In the genomic region with DNA sequence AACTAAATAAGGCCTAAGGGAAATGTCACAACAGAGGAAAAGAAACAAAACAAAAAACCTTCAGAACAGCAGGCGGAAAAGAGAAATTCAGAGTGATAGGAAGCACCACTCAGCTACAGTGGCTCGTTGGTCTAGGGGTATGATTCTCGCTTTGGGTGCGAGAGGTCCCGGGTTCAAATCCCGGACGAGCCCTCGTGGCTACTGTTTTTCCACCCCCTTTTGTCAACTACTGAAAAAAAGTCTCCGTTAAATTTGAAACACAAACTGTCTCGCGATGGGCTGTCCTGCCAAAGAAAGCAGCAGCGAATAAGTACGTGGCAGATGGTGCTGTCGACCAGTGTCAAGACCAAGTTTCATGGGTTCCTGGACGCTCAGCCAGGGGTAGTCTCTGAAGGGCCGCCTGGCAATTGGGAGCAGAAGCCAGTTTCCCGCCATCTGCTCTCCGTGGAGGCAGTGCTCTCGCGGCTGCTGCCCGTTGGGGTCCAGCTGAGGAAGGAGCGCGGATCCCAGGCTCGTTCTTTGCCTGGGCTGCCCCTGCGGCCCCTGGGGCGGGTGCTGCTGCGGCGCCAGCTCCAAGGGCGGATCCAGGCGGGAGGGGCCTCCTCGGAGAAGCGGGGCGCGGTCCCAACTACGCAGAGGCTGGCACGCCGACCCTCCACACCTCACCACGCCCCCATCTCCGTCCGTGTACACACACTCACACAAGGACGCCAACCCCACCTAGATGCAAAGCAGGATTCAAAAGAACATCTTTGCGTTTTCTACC, we compare ENCODE assay signal across 8 cellular contexts. TPM values are rescaled to one million over a fixed set of nuclear protein-coding genes. Genes with fewer than 3 reads are reported as not detected.
DNase-seq lines count a peak whose midpoint lies in the region; ATAC-seq, FAIRE-seq and TF ChIP-seq lines count a peak whose summit lies in the region.

A gene with protein sequence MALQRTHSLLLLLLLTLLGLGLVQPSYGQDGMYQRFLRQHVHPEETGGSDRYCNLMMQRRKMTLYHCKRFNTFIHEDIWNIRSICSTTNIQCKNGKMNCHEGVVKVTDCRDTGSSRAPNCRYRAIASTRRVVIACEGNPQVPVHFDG (plus strand): TSS at position 665 of the 766 bp plus-strand sequence. CDS start 14,812 bp downstream, outside the sequence.

- H3K27me3 ChIP-seq in breast epithelium (no peaks in the 10 kb centered on the region), small intestine (ENCODE audit: control insufficient read depth in 2 of 2, insufficient read depth in 2 of 2, low read length in 2 of 2) (no peaks in the 10 kb centered on the region)

- H3K4me1 ChIP-seq in breast epithelium (peaks cover 0 to 14% of the 10 kb centered on the region in 2 donors), small intestine (ENCODE audit: control insufficient read depth in 2 of 2, insufficient read depth in 1 of 2, low read depth in 1 of 2, low read length in 1 of 2) (peaks cover 3 to 5% of the 10 kb centered on the region in 2 donors)

- H3K36me3 Mint-ChIP-seq in immature natural killer cell = no peaks in the 10 kb centered on the region

- peak within 1 kb of the TSS; percentile 82 for H3K4me3 ChIP-seq in WI38 (ENCODE audit: low read depth, low read length)
- H3K4me3 ChIP-seq in breast epithelium = peak within 1 kb of the TSS; percentile 83 to 93 (median 88)
- peak within 1 kb of the TSS; percentile 55 to 84 for H3K4me3 ChIP-seq in small intestine (ENCODE audit: low read depth in 1 of 2, low read length in 2 of 2)

- intact Hi-C loops in breast epithelium (cut with DNase I; ENCODE audit: low total_unique reads) = loop anchor here (5.0 kb wide), 1 partner anchor 72 kb away; no protein-coding TSS in a partner anchor

- H3K27ac Mint-ChIP-seq in immature natural killer cell = peak within 1 kb of the TSS in 5 of 6 donors; percentile 30 to 80 (median 71)

- H3K27ac ChIP-seq in breast epithelium = peak within 1 kb of the TSS; percentile 99 to 100
- H3K27ac ChIP-seq in small intestine (ENCODE audit: low read depth in 1 of 2, low read length in 1 of 2) = peak within 1 kb of the TSS; percentile 98 to 100

- ATAC-seq in GM21576 (IDR thresholded peaks at IDR 0.05; ENCODE audit: unreplicated experiment) = no peak

- peak; percentile 53 for TF ChIP-seq POLR2A in H54 (IDR thresholded peaks at IDR 0.05; ENCODE audit: low read depth, low read length)
- peak; percentile 38 for TF ChIP-seq POLR2A in breast epithelium (IDR thresholded peaks at IDR 0.05)

- no peak for FAIRE-seq in H54 (lab: Jason Lieb, UNC)
- FAIRE-seq in small intestine (lab: Jason Lieb, UNC) = no peak

- H3K27me3 Mint-ChIP-seq in immature natural killer cell (ENCODE audit: low read depth in 3 of 3) = peaks cover 0 to 8% (median 6%) of the 10 kb centered on the region in 3 donors

- H3K4me1 Mint-ChIP-seq in immature natural killer cell = peaks cover 8 to 11% of the 10 kb centered on the region in 2 donors

- H3K36me3 ChIP-seq in breast epithelium (no peaks in the 10 kb centered on the region), small intestine (ENCODE audit: control insufficient read depth in 2 of 2, insufficient read depth in 2 of 2, low read length in 2 of 2) (no peaks in the 10 kb centered on the region)

- TF ChIP-seq CTCF in WI38 (IDR thresholded peaks at IDR 0.05; ENCODE audit: low read depth, low read length) = no peak
- TF ChIP-seq CTCF in breast epithelium (IDR thresholded peaks at IDR 0.05) = no peak

- H3K9me3 ChIP-seq in breast epithelium = no peaks in the 10 kb centered on the region
- no peaks in the 10 kb centered on the region for H3K9me3 ChIP-seq in small intestine (ENCODE audit: control insufficient read depth, low read depth)

- WGBS in small intestine, 3 donors = 0% methylated on average over 37 to 42 of the region's 42 CpGs

- H3K4me3 Mint-ChIP-seq in immature natural killer cell = peak within 1 kb of the TSS in 1 of 5 donors; percentile 37

- peak; percentile 94 for DNase-seq in ELF-1 (ENCODE audit: low read depth, low spot score)
- no peak for DNase-seq in H54 (ENCODE audit: insufficient read length, low spot score)
- peak; percentile 79 for DNase-seq in NCI-H1105 treated with DMSO at 0.1 percent for 48 hours (lab: John Stamatoyannopoulos, UW)
- peak; percentile 85 to 90 for DNase-seq in breast epithelium (ENCODE audit: low spot score in 2 of 2)
- DNase-seq in immature natural killer cell = peak; percentile 80 to 87 (median 84)
- peak; percentile 82 for DNase-seq in small intestine

- H3K9me3 Mint-ChIP-seq in immature natural killer cell = no peaks in the 10 kb centered on the region

RNA-seq across cellular contexts. Expression of the gene that starts here (rescaled TPM):
- total RNA-seq in breast epithelium = 100 to 1,000 TPM; 165 to 367 (median 177) TPM
- 1 to 10 TPM in 1 of 3 donors, under 1 TPM in 2; 0.50 to 1.6 (median 0.82) TPM for polyA plus RNA-seq in immature natural killer cell
- 10 to 100 TPM in 2 of 3 donors, 1 to 10 TPM in 1; 8.1 to 44.2 (median 18.1) TPM for polyA plus RNA-seq in small intestine
